In the genomic region with DNA sequence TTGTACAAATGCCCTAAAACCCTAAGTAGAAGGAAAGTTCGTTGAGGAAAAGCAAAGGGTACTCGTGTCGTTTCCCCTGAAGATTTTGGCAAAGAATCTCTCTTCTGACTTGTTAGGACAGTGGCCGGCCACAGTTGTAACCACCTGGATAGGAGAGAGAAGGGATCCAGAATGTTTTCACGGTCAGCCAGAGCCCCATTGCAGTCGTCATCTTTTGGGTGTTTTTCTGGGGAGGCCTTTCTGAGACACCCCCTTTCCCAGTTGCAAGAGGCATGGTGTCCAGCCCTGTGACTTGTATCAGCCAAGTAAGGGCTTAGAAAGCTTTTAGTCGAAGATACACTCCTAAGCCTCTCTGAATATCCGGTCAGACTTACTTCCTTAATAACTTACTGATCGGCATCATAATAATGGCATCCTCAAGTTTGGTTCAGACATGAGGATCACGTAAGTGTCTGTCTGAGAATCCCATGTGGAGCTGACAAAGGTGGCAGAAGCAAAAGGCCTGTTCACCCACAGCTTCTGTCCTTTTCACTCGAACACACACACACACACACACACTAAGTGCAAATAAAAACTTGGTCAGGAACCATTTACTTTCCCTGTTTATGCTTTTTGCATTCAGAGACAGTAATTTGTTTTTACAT, we compare ENCODE assay signal across 8 cellular contexts.
DNase-seq lines count a peak whose midpoint lies in the region; ATAC-seq and TF ChIP-seq lines count a peak whose summit lies in the region.

No MANE protein-coding gene starts in this region.

- no peaks in the 10 kb centered on the region for H3K9me3 Mint-ChIP-seq in progenitor cell of endocrine pancreas (ENCODE audit: low read depth)

- H3K4me3 ChIP-seq in epithelial cell of esophagus (ENCODE audit: low read length), result peak overlapping the region; percentile 93

- ATAC-seq in HG03039 (IDR thresholded peaks at IDR 0.05; ENCODE audit: unreplicated experiment) (no peak), GM21381 (IDR thresholded peaks at IDR 0.05; ENCODE audit: unreplicated experiment) (no peak), HG02759 (IDR thresholded peaks at IDR 0.05; ENCODE audit: unreplicated experiment) (no peak)

- peaks cover 35% of the 10 kb centered on the region for H3K27me3 Mint-ChIP-seq in progenitor cell of endocrine pancreas

- peaks cover 3% of the 10 kb centered on the region for H3K36me3 Mint-ChIP-seq in progenitor cell of endocrine pancreas (ENCODE audit: insufficient read depth)

- TF ChIP-seq CTCF in epithelial cell of esophagus (IDR thresholded peaks at IDR 0.05; ENCODE audit: insufficient read depth, low read depth, low read length, missing control alignments) (no peak), progenitor cell of endocrine pancreas (IDR thresholded peaks at IDR 0.05; ENCODE audit: unreplicated experiment) (no peak)

- peaks cover 21% of the 10 kb centered on the region for H3K4me1 Mint-ChIP-seq in progenitor cell of endocrine pancreas (ENCODE audit: low read depth)

- peak overlapping the region; percentile 92 for H3K27ac Mint-ChIP-seq in progenitor cell of endocrine pancreas

- peak overlapping the region; percentile 91 for H3K4me3 Mint-ChIP-seq in progenitor cell of endocrine pancreas (ENCODE audit: low read depth)

- DNase-seq in EL, result peak; percentile 33
- peak; percentile 29 for DNase-seq in NCI-H345 (lab: John Stamatoyannopoulos, UW)
- DNase-seq in epithelial cell of esophagus (ENCODE audit: low read depth), result peak; percentile 68
- no peak for DNase-seq in progenitor cell of endocrine pancreas (ENCODE audit: low spot score, unreplicated experiment)
- no peak for DNase-seq in OCI-M2 (lab: John Stamatoyannopoulos, UW; ENCODE audit: unreplicated experiment)

Comparison
In these comparisons a context has a peak if more than half of its experiments do, and no peak if none do; other contexts are left out.
1. DNase-seq: peak in EL (single experiment), NCI-H345 (single experiment) and epithelial cell of esophagus (single experiment); none in progenitor cell of endocrine pancreas (single experiment) and OCI-M2 (single experiment).